22 cellular contexts compared by ENCODE assay signal in the genomic region with DNA sequence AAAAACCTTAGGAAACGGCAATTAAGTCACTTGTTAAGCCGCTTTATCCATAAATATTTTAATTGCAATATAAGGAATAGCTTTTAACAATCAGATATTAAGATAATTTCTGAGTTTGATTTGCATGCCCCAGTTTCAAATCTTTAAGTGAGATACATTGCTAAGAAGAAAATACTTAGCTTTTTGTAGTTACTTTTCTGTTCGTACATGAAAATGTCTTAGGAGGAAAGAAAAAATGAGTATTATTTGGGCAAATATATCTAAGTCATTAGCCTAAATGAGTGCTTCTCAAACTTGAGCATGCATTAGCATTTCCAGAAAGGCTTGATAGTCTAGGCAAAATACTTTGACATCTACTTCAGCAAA. TPM values are rescaled to one million over a fixed set of nuclear protein-coding genes. Genes with fewer than 3 reads are reported as not detected.
A peak's percentile ranks its signal among the peaks of the same experiment; 100 is the strongest.
DNase-seq lines count a peak whose midpoint lies in the region; ATAC-seq, FAIRE-seq and TF ChIP-seq lines count a peak whose summit lies in the region.
"Had no signal": no experiment of that assay in that cellular context is flagged by ENCODE, and none has a peak within 500 bp of the region (broad histone marks: within the 10 kb centered on the region; RNA-seq: fewer than 3 reads in every experiment).

No MANE protein-coding gene starts in this region.

- peaks cover 10% of the 10 kb centered on the region; the same call in 1 of the 2 replicates for H3K4me1 ChIP-seq in GM12878 (ENCODE audit: control insufficient read depth, insufficient read depth, low read length)

- H3K4me1 Mint-ChIP-seq in activated CD4-positive, alpha-beta T cell treated with anti-CD3 and anti-CD28 coated beads, Interleukin-2, amount 10 ng/mL, durations not matched to agents 7 days and 5 days = peaks cover 60% of the 10 kb centered on the region
- H3K4me1 Mint-ChIP-seq in HFFc6 (ENCODE audit: low read depth) (peaks cover 34% of the 10 kb centered on the region), natural killer cell (peaks cover 49 to 56% of the 10 kb centered on the region in 2 donors), type B pancreatic cell (ENCODE audit: unreplicated experiment) (peaks cover 28% of the 10 kb centered on the region)

- no peak overlapping the region for H3K27ac ChIP-seq in GM12878 (ENCODE audit: control insufficient read depth, insufficient read depth)
- H3K27ac ChIP-seq: thyroid gland had no signal

- H3K36me3 ChIP-seq in GM12878 (ENCODE audit: control insufficient read depth in 2 of 2, insufficient read depth in 2 of 2, low read length in 1 of 2) = peaks cover 14 to 44% of the 10 kb centered on the region in 2 experiments

- H3K4me2 ChIP-seq in GM12878 (ENCODE audit: control insufficient read depth, insufficient read depth) = no peak overlapping the region; the same call in 1 of the 2 replicates

- no peak overlapping the region for H3K9ac ChIP-seq in GM12878 (ENCODE audit: control insufficient read depth, insufficient read depth, low read length)

- ATAC-seq in GM12878 = no peak
- no peak for ATAC-seq in natural killer cell
- no peak for ATAC-seq in sciatic nerve

- in situ Hi-C loops in GM12878 (cut with MboI) = no loop called here

- H3K27ac Mint-ChIP-seq in activated CD4-positive, alpha-beta T cell treated with anti-CD3 and anti-CD28 coated beads, Interleukin-2, amount 10 ng/mL, durations not matched to agents 7 days and 5 days = peak overlapping the region; percentile 41
- H3K27ac Mint-ChIP-seq in HFFc6 (0 out of 2 replicates have a peak overlapping the region, but pooled peaks have one; percentile 31), natural killer cell (peak overlapping the region; percentile 8 to 63), type B pancreatic cell (no peak overlapping the region)

- H3K4me3 Mint-ChIP-seq in activated CD4-positive, alpha-beta T cell treated with anti-CD3 and anti-CD28 coated beads, Interleukin-2, amount 10 ng/mL, durations not matched to agents 7 days and 5 days = no peak overlapping the region
- H3K4me3 Mint-ChIP-seq in HFFc6 (peak overlapping the region; percentile 36; the same call in 1 of the 2 replicates), natural killer cell (peak overlapping the region; percentile 64), type B pancreatic cell (no peak overlapping the region)

- H3K9me3 ChIP-seq in GM12878 (replicated peaks; ENCODE audit: control insufficient read depth, insufficient read depth, low read length) = no peaks in the 10 kb centered on the region
- H3K9me3 ChIP-seq: thyroid gland had no signal

- no peak for TF ChIP-seq RAD21 in GM12878 (IDR thresholded peaks at IDR 0.05; ENCODE audit: insufficient read depth, low read depth, low read length)

- no peak for TF ChIP-seq CTCF in HFFc6 (IDR thresholded peaks at IDR 0.05)
- no peak for TF ChIP-seq CTCF in GM12878 (IDR thresholded peaks at IDR 0.05 in 2 of 3, conservative IDR thresholded peaks at IDR 0.05 in 1 of 3; ENCODE audit: control insufficient read depth in 2 of 3, extremely low read depth in 1 of 3, insufficient read depth in 1 of 3, low read depth in 3 of 3, low read length in 3 of 3)
- TF ChIP-seq CTCF in natural killer cell (IDR thresholded peaks at IDR 0.05) = no peak
- TF ChIP-seq CTCF in foreskin fibroblast (IDR thresholded peaks at IDR 0.05; ENCODE audit: low read depth, low read length) = no peak
- no peak for TF ChIP-seq CTCF in type B pancreatic cell (conservative IDR thresholded peaks at IDR 0.05)

- H3K27me3 Mint-ChIP-seq in activated CD4-positive, alpha-beta T cell treated with anti-CD3 and anti-CD28 coated beads, Interleukin-2, amount 10 ng/mL, durations not matched to agents 7 days and 5 days = no peaks in the 10 kb centered on the region
- H3K27me3 Mint-ChIP-seq in HFFc6 (ENCODE audit: insufficient read depth) (peaks cover 4% of the 10 kb centered on the region; the same call in 1 of the 2 replicates), natural killer cell (ENCODE audit: low read depth in 2 of 2) (no peaks in the 10 kb centered on the region), type B pancreatic cell (no peaks in the 10 kb centered on the region)
- H3K27me3 Mint-ChIP-seq: activated CD4-positive, alpha-beta memory T cell treated with anti-CD3 and anti-CD28 coated beads, Interleukin-2, amount 10 ng/mL, durations not matched to agents 7 days and 5 days had no signal

- no peak overlapping the region for H2AFZ ChIP-seq in GM12878 (ENCODE audit: control insufficient read depth, low read depth, low read length)

- H3K9me3 Mint-ChIP-seq in activated CD4-positive, alpha-beta T cell treated with anti-CD3 and anti-CD28 coated beads, Interleukin-2, amount 10 ng/mL, durations not matched to agents 7 days and 5 days = no peaks in the 10 kb centered on the region
- H3K9me3 Mint-ChIP-seq in HFFc6 (no peaks in the 10 kb centered on the region), natural killer cell (no peaks in the 10 kb centered on the region), type B pancreatic cell (no peaks in the 10 kb centered on the region)
- H3K9me3 Mint-ChIP-seq: activated CD4-positive, alpha-beta memory T cell treated with anti-CD3 and anti-CD28 coated beads, Interleukin-2, amount 10 ng/mL, durations not matched to agents 7 days and 5 days; neural crest cell; stimulated activated effector memory CD8-positive, alpha-beta T cell treated with anti-CD3 and anti-CD28 coated beads, Interleukin-12 subunit alpha, Interleukin-12 subunit beta, amount 100 ng/mL, for 72 hours had no signal

- FAIRE-seq in GM12878 (lab: Jason Lieb, UNC) = no peak
- FAIRE-seq: endometrium, kidney had no signal

- peaks cover 85% of the 10 kb centered on the region for H3K79me2 ChIP-seq in GM12878 (ENCODE audit: control insufficient read depth, insufficient read depth, low read length)

- RAD21 ChIA-PET in GM12878 (lab: Charles Lee; ENCODE audit: unreplicated experiment) = no interaction called here

- intact Hi-C loops in GM12878 (cut with micrococcal nuclease; ENCODE audit: unreplicated experiment) = no loop called here
- intact Hi-C loops in natural killer cell (cut with micrococcal nuclease) = no loop called here
- intact Hi-C loops in sciatic nerve (cut with DNase I) = no loop called here

- BruUV-seq in GM12878 (replicated peaks; lab: Mats Ljungman, UMichigan) = no TSS peak

- no peaks in the 10 kb centered on the region for H3K27me3 ChIP-seq in GM12878 (replicated peaks in 1 of 2; ENCODE audit: control insufficient read depth in 2 of 2, insufficient read depth in 2 of 2, low read length in 1 of 2)
- H3K27me3 ChIP-seq: thyroid gland had no signal

- no peak for TF ChIP-seq POLR2A in GM12878 (IDR thresholded peaks at IDR 0.05; ENCODE audit: low read depth, low read length)

- WGBS in GM12878 (ENCODE audit: insufficient coverage, insufficient replicate concordance, low lambda C conversion rate, missing lambda C conversion rate) = 99% methylated on average over 3 of the region's 3 CpGs

- H3K4me3 ChIP-seq in GM12878 = peak overlapping the region; percentile 59
- no peak overlapping the region for H3K4me3 ChIP-seq in foreskin fibroblast (ENCODE audit: low read depth in 1 of 2, low read length in 2 of 2)
- H3K4me3 ChIP-seq: thyroid gland had no signal

- SMC1A ChIA-PET in GM12878 (lab: Charles Lee; ENCODE audit: uncharacterized antibody, unreplicated experiment) = interaction anchor here (1.0 kb wide), 1 partner anchor 16 kb away, joined by 3 read pairs; no protein-coding TSS in a partner anchor

- H4K20me1 ChIP-seq in GM12878 (ENCODE audit: control insufficient read depth, insufficient read depth) = peaks cover 13% of the 10 kb centered on the region

- no peak for DNase-seq in activated CD4-positive, alpha-beta T cell treated with anti-CD3 and anti-CD28 coated beads, Interleukin-2, amount 10 ng/mL, durations not matched to agents 7 days and 5 days
- DNase-seq in activated CD4-positive, alpha-beta T cell treated with anti-CD3 and anti-CD28 coated beads for 48 hours = no peak
- no peak for DNase-seq in HFFc6
- DNase-seq in GM12878 (ENCODE audit: low read depth, low spot score) = no peak
- DNase-seq in natural killer cell = no peak
- DNase-seq in foreskin fibroblast = no peak
- DNase-seq in type B pancreatic cell (ENCODE audit: extremely low spot score, unreplicated experiment) = no peak
- DNase-seq in sciatic nerve (ENCODE audit: low spot score) = no peak
- DNase-seq: activated CD4-positive, alpha-beta memory T cell treated with anti-CD3 and anti-CD28 coated beads, Interleukin-2, amount 10 ng/mL, durations not matched to agents 7 days and 5 days; amygdala; C1 segment of cervical spinal cord; DMS53; hippocampal formation; IMR-90; kidney; mesendoderm; NCI-H2081; NCI-H446 treated with DMSO at 0.1 percent for 48 hours; thyroid gland had no signal

- H3K36me3 Mint-ChIP-seq in activated CD4-positive, alpha-beta T cell treated with anti-CD3 and anti-CD28 coated beads, Interleukin-2, amount 10 ng/mL, durations not matched to agents 7 days and 5 days (ENCODE audit: low read depth) = peaks cover 68% of the 10 kb centered on the region
- H3K36me3 Mint-ChIP-seq in HFFc6 (ENCODE audit: low read depth) = peaks cover 44% of the 10 kb centered on the region
- peaks cover 8% of the 10 kb centered on the region for H3K36me3 Mint-ChIP-seq in natural killer cell
- H3K36me3 Mint-ChIP-seq in type B pancreatic cell = peaks cover 33% of the 10 kb centered on the region

- no peak for TF ChIP-seq EP300 in GM12878 (IDR thresholded peaks at IDR 0.05; ENCODE audit: borderline replicate concordance in 1 of 2, control insufficient read depth in 1 of 2, low read depth in 2 of 2, low read length in 2 of 2)

- CTCF ChIA-PET in activated CD4-positive, alpha-beta T cell treated with anti-CD3 and anti-CD28 coated beads, Interleukin-2, amount 10 ng/mL, durations not matched to agents 7 days and 5 days (lab: Charles Lee) = no interaction called here
- CTCF ChIA-PET in GM12878 (lab: Yijun Ruan, JAX) = interaction anchor here (0.8 kb wide), 1 partner anchor 22 kb away, joined by 3 read pairs; no protein-coding TSS in a partner anchor

- POLR2A ChIA-PET in activated CD4-positive, alpha-beta T cell treated with anti-CD3 and anti-CD28 coated beads, Interleukin-2, amount 10 ng/mL, durations not matched to agents 7 days and 5 days (lab: Charles Lee) = no interaction called here
- POLR2A ChIA-PET in GM12878 (lab: Charles Lee) = interaction anchor here (0.6 kb wide), 1 partner anchor 135 kb away, joined by 3 read pairs; no protein-coding TSS in a partner anchor

RNA-seq across cellular contexts. Expression of a gene that starts 6.4 kb away (rescaled TPM):
- 100 to 1,000 TPM; 249 to 278 TPM for total RNA-seq in activated CD4-positive, alpha-beta T cell treated with anti-CD3 and anti-CD28 coated beads, Interleukin-2, amount 10 ng/mL, durations not matched to agents 7 days and 5 days
- total RNA-seq in HFFc6 (2021; fragmentation: NEBNext Ultra II Directional; extraction: Animal tissue kit (Norgen Biotek cat#: 25700)) = 100 to 1,000 TPM; 128 to 173 (median 153) TPM
- total RNA-seq in GM12878 (2013; cell fraction: nucleolus; rRNA removed) = 1,263 and 1,326 TPM in 2 replicates
- total RNA-seq in GM12878 (2014; rRNA removed) (179 and 192 TPM in 2 replicates), GM12878 (2014; rRNA removed; fragmentation: Illumina TruSeq; extraction: Trizol) (211 and 217 TPM in 2 replicates), GM12878 (2021) (177 and 190 TPM in 2 replicates), natural killer cell (100 to 1,000 TPM; 378 to 444 (median 428) TPM), type B pancreatic cell (ENCODE audit: low replicate concordance) (151 and 206 TPM in 2 replicates), sciatic nerve (169 TPM)
- 90.4 TPM for polyA plus RNA-seq in GM12878 (2011; ENCODE audit: low read depth)
- polyA plus RNA-seq in GM12878 (2011; rRNA removed) (326 and 348 TPM in 2 replicates), GM12878 (2014; fragmentation: Illumina TruSeq; extraction: Trizol) (324 and 345 TPM in 2 replicates), GM12878 (2014; fragmentation: Nextera tagmentation; extraction: Ambion mirVana) (100 to 1,000 TPM; 156 to 171 TPM), GM12878 (2014; rRNA removed) (199 and 215 TPM in 2 replicates), GM12878 (2016; fragmentation: Nextera tagmentation; extraction: Ambion mirVana) (100 to 1,000 TPM; 202 to 208 TPM)
- 308 and 329 TPM in 2 replicates for polyA plus RNA-seq in GM12878 (2011; cell fraction: cytosol; rRNA removed)
- 561 and 577 TPM in 2 replicates for polyA plus RNA-seq in GM12878 (2011; cell fraction: nucleus; rRNA removed)
- 133 and 153 TPM in 2 replicates for polyA plus RNA-seq in GM12878 (2012)
- polyA minus RNA-seq in GM12878 (2011; rRNA and poly(A)+ RNA removed) = 419 TPM in 2 replicates
- polyA minus RNA-seq in GM12878 (2011; cell fraction: cytosol; rRNA and poly(A)+ RNA removed) = 94.2 and 122 TPM in 2 replicates
- polyA minus RNA-seq in GM12878 (2011; cell fraction: nucleus; rRNA and poly(A)+ RNA removed) = 245 and 303 TPM in 2 replicates

RNA-seq across cellular contexts. Expression of a gene that starts 14.4 kb away (rescaled TPM):
- total RNA-seq in activated CD4-positive, alpha-beta T cell treated with anti-CD3 and anti-CD28 coated beads, Interleukin-2, amount 10 ng/mL, durations not matched to agents 7 days and 5 days = 10 to 100 TPM; 25.8 to 27.7 TPM
- total RNA-seq in HFFc6 (2021; fragmentation: NEBNext Ultra II Directional; extraction: Animal tissue kit (Norgen Biotek cat#: 25700)) = 10 to 100 TPM; 16.4 to 25.9 (median 23.9) TPM
- 24.1 and 32.6 TPM in 2 replicates for total RNA-seq in GM12878 (2013; cell fraction: nucleolus; rRNA removed)
- total RNA-seq in GM12878 (2014; rRNA removed) = 28.2 and 37.8 TPM in 2 replicates
- 24.4 and 25.1 TPM in 2 replicates for total RNA-seq in GM12878 (2014; rRNA removed; fragmentation: Illumina TruSeq; extraction: Trizol)
- 21.8 and 30.5 TPM in 2 replicates for total RNA-seq in GM12878 (2021)
- polyA plus RNA-seq in GM12878 (2011; ENCODE audit: low read depth) = 7.5 TPM
- polyA plus RNA-seq in GM12878 (2011; rRNA removed) = 26.4 and 41.1 TPM in 2 replicates
- polyA plus RNA-seq in GM12878 (2011; cell fraction: cytosol; rRNA removed) = 11.6 and 14.4 TPM in 2 replicates
- polyA plus RNA-seq in GM12878 (2011; cell fraction: nucleus; rRNA removed) = 19.6 and 20.2 TPM in 2 replicates
- 17.7 and 24.8 TPM in 2 replicates for polyA plus RNA-seq in GM12878 (2012)
- polyA plus RNA-seq in GM12878 (2014; fragmentation: Illumina TruSeq; extraction: Trizol) = 17.7 and 21.7 TPM in 2 replicates
- polyA plus RNA-seq in GM12878 (2014; fragmentation: Nextera tagmentation; extraction: Ambion mirVana) = 10 to 100 TPM; 52.5 to 53.0 TPM
- polyA plus RNA-seq in GM12878 (2014; rRNA removed) = 16.9 and 22.2 TPM in 2 replicates
- 10 to 100 TPM; 28.5 to 31.4 TPM for polyA plus RNA-seq in GM12878 (2016; fragmentation: Nextera tagmentation; extraction: Ambion mirVana)
- polyA minus RNA-seq in GM12878 (2011; rRNA and poly(A)+ RNA removed) = 8.9 and 14.6 TPM in 2 replicates
- 4.2 and 9.1 TPM in 2 replicates for polyA minus RNA-seq in GM12878 (2011; cell fraction: cytosol; rRNA and poly(A)+ RNA removed)
- 6.3 and 8.1 TPM in 2 replicates for polyA minus RNA-seq in GM12878 (2011; cell fraction: nucleus; rRNA and poly(A)+ RNA removed)
- 10 to 100 TPM; 12.7 to 18.8 (median 13.3) TPM for total RNA-seq in natural killer cell
- 19.4 and 31.0 TPM in 2 replicates for total RNA-seq in type B pancreatic cell (ENCODE audit: low replicate concordance)
- 12.1 TPM for total RNA-seq in sciatic nerve

Comparison
In these comparisons a context has a peak if more than half of its experiments do, and no peak if none do; other contexts are left out.
1. H3K4me3 Mint-ChIP-seq: peak in HFFc6 (single experiment) and natural killer cell (single experiment); none in activated CD4-positive, alpha-beta T cell treated with anti-CD3 and anti-CD28 coated beads, Interleukin-2, amount 10 ng/mL, durations not matched to agents 7 days and 5 days (single experiment) and type B pancreatic cell (single experiment).